ENCODE assay signal across 20 cellular contexts in genomic region chr4:7048642-7049041, GRCh38. TPM values are rescaled to one million over a fixed set of nuclear protein-coding genes. Genes with fewer than 3 reads are reported as not detected.
DNase-seq lines count a peak whose midpoint lies in the region; ATAC-seq and TF ChIP-seq lines count a peak whose summit lies in the region.
"Had no signal": no experiment of that assay in that cellular context is flagged by ENCODE, and none has a peak within 500 bp of the region (broad histone marks: within the 10 kb centered on the region; RNA-seq: fewer than 3 reads in every experiment).

No MANE protein-coding gene starts in this region.

- no peak overlapping the region for H3K4me2 ChIP-seq in GM23338
- H3K4me2 ChIP-seq: KMS-11 had no signal

- H3K4me1 ChIP-seq in GM23338 (ENCODE audit: insufficient read depth): 0 out of 2 replicates have a peak, but pooled peaks cover 4% of the 10 kb centered on the region
- H3K4me1 ChIP-seq: HAP-1, SJCRH30 had no signal

- no peak for ATAC-seq in activated T-cell treated with anti-CD3 and anti-CD28 coated beads, Interleukin-2, amount 50 U/mL, for 72 hours (replicated peaks in 1 of 2)
- ATAC-seq in GM23338: no peak
- no peak for ATAC-seq in stimulated activated effector memory CD8-positive, alpha-beta T cell treated with anti-CD3 and anti-CD28 coated beads, Interleukin-12 subunit alpha, Interleukin-12 subunit beta, amount 100 ng/mL, for 72 hours

- H3K4me3 ChIP-seq in GM23338: no peak overlapping the region
- H3K4me3 ChIP-seq: GM23248, HAP-1, SJCRH30 had no signal

- peaks cover 64% of the 10 kb centered on the region for H3K79me2 ChIP-seq in GM23338 (replicated peaks; ENCODE audit: insufficient read depth)

- peaks cover 8% of the 10 kb centered on the region; the same call in 1 of the 2 replicates for H3K27me3 ChIP-seq in GM23338 (ENCODE audit: insufficient read depth)
- H3K27me3 ChIP-seq: SJCRH30 had no signal

- H3K9me2 ChIP-seq in GM23338 (ENCODE audit: insufficient read depth): no peaks in the 10 kb centered on the region

- CTCF ChIA-PET in activated CD4-positive, alpha-beta memory T cell treated with anti-CD3 and anti-CD28 coated beads for 36 hours (lab: Charles Lee): no interaction called here

- peaks cover 74% of the 10 kb centered on the region for H3K4me1 Mint-ChIP-seq in activated T-cell treated with anti-CD3 and anti-CD28 coated beads, Interleukin-2, amount 50 U/mL, for 24 hours (ENCODE audit: low read depth)
- peaks cover 59% of the 10 kb centered on the region for H3K4me1 Mint-ChIP-seq in activated T-cell treated with anti-CD3 and anti-CD28 coated beads, Interleukin-2, amount 50 U/mL, for 72 hours (ENCODE audit: low read depth)
- H3K4me1 Mint-ChIP-seq in GM23338: peaks cover 44% of the 10 kb centered on the region
- H3K4me1 Mint-ChIP-seq in stimulated activated effector memory CD8-positive, alpha-beta T cell treated with anti-CD3 and anti-CD28 coated beads, Interleukin-12 subunit alpha, Interleukin-12 subunit beta, amount 100 ng/mL, for 72 hours: peaks cover 63% of the 10 kb centered on the region
- peaks cover 57% of the 10 kb centered on the region for H3K4me1 Mint-ChIP-seq in nephron progenitor cell
- peaks cover 61% of the 10 kb centered on the region for H3K4me1 Mint-ChIP-seq in activated CD4-positive, alpha-beta memory T cell treated with anti-CD3 and anti-CD28 coated beads for 36 hours (ENCODE audit: low read depth)

- H3K27ac ChIP-seq in GM23338 (ENCODE audit: low read depth): no peak overlapping the region
- H3K27ac ChIP-seq: C4-2B, GM23248, KMS-11, SJCRH30 had no signal

- POLR2A ChIA-PET in activated CD4-positive, alpha-beta memory T cell treated with anti-CD3 and anti-CD28 coated beads for 36 hours (lab: Charles Lee): no interaction called here

- TF ChIP-seq CTCF in GM23338 (conservative IDR thresholded peaks at IDR 0.05; ENCODE audit: low read depth in 2 of 2) (no peak), nephron progenitor cell (IDR thresholded peaks at IDR 0.05) (no peak)

- no peaks in the 10 kb centered on the region for H3K36me3 ChIP-seq in GM23338 (ENCODE audit: insufficient read depth)

- H3K27me3 Mint-ChIP-seq in activated T-cell treated with anti-CD3 and anti-CD28 coated beads, Interleukin-2, amount 50 U/mL, for 24 hours: no peaks in the 10 kb centered on the region
- no peaks in the 10 kb centered on the region for H3K27me3 Mint-ChIP-seq in activated T-cell treated with anti-CD3 and anti-CD28 coated beads, Interleukin-2, amount 50 U/mL, for 72 hours (ENCODE audit: low read depth)
- H3K27me3 Mint-ChIP-seq in GM23338 (ENCODE audit: insufficient read depth, low read depth, poor library complexity) (peaks cover 12% of the 10 kb centered on the region), nephron progenitor cell (ENCODE audit: low read depth, poor library complexity) (no peaks in the 10 kb centered on the region)
- no peaks in the 10 kb centered on the region for H3K27me3 Mint-ChIP-seq in activated CD4-positive, alpha-beta memory T cell treated with anti-CD3 and anti-CD28 coated beads for 36 hours

- no peak overlapping the region for H2AFZ ChIP-seq in GM23338
- H2AFZ ChIP-seq: GM23248 had no signal

- H3F3A ChIP-seq in GM23338 (replicated peaks; ENCODE audit: low read depth): no peaks in the 10 kb centered on the region

- H3K27ac Mint-ChIP-seq in activated T-cell treated with anti-CD3 and anti-CD28 coated beads, Interleukin-2, amount 50 U/mL, for 24 hours: peak overlapping the region; percentile 74
- no peak overlapping the region for H3K27ac Mint-ChIP-seq in activated T-cell treated with anti-CD3 and anti-CD28 coated beads, Interleukin-2, amount 50 U/mL, for 72 hours
- 0 out of 2 replicates have a peak overlapping the region, but pooled peaks have one; percentile 14 for H3K27ac Mint-ChIP-seq in GM23338
- H3K27ac Mint-ChIP-seq in stimulated activated effector memory CD8-positive, alpha-beta T cell treated with anti-CD3 and anti-CD28 coated beads, Interleukin-12 subunit alpha, Interleukin-12 subunit beta, amount 100 ng/mL, for 72 hours: peak overlapping the region; percentile 88
- no peak overlapping the region for H3K27ac Mint-ChIP-seq in nephron progenitor cell
- no peak overlapping the region for H3K27ac Mint-ChIP-seq in activated CD4-positive, alpha-beta memory T cell treated with anti-CD3 and anti-CD28 coated beads for 36 hours

- intact Hi-C loops in activated CD4-positive, alpha-beta memory T cell treated with anti-CD3 and anti-CD28 coated beads for 36 hours (cut with micrococcal nuclease): no loop called here

- H3K36me3 Mint-ChIP-seq in activated T-cell treated with anti-CD3 and anti-CD28 coated beads, Interleukin-2, amount 50 U/mL, for 24 hours (ENCODE audit: low read depth): peaks cover 46% of the 10 kb centered on the region
- peaks cover 0 to 1% of the 10 kb centered on the region in 2 donors for H3K36me3 Mint-ChIP-seq in activated T-cell treated with anti-CD3 and anti-CD28 coated beads, Interleukin-2, amount 50 U/mL, for 72 hours (ENCODE audit: insufficient read depth in 2 of 2)
- H3K36me3 Mint-ChIP-seq in GM23338 (ENCODE audit: low read depth): no peaks in the 10 kb centered on the region; the same call in 2 of the 3 replicates
- H3K36me3 Mint-ChIP-seq in stimulated activated effector memory CD8-positive, alpha-beta T cell treated with anti-CD3 and anti-CD28 coated beads, Interleukin-12 subunit alpha, Interleukin-12 subunit beta, amount 100 ng/mL, for 72 hours: peaks cover 16% of the 10 kb centered on the region
- peaks cover 4% of the 10 kb centered on the region for H3K36me3 Mint-ChIP-seq in nephron progenitor cell (ENCODE audit: low read depth)
- no peaks in the 10 kb centered on the region for H3K36me3 Mint-ChIP-seq in activated CD4-positive, alpha-beta memory T cell treated with anti-CD3 and anti-CD28 coated beads for 36 hours

- H3K9me3 Mint-ChIP-seq in activated T-cell treated with anti-CD3 and anti-CD28 coated beads, Interleukin-2, amount 50 U/mL, for 24 hours: no peaks in the 10 kb centered on the region
- H3K9me3 Mint-ChIP-seq in activated T-cell treated with anti-CD3 and anti-CD28 coated beads, Interleukin-2, amount 50 U/mL, for 72 hours: no peaks in the 10 kb centered on the region
- H3K9me3 Mint-ChIP-seq in GM23338 (no peaks in the 10 kb centered on the region; the same call in 1 of the 3 replicates), nephron progenitor cell (no peaks in the 10 kb centered on the region)
- no peaks in the 10 kb centered on the region for H3K9me3 Mint-ChIP-seq in stimulated activated effector memory CD8-positive, alpha-beta T cell treated with anti-CD3 and anti-CD28 coated beads, Interleukin-12 subunit alpha, Interleukin-12 subunit beta, amount 100 ng/mL, for 72 hours
- no peaks in the 10 kb centered on the region for H3K9me3 Mint-ChIP-seq in activated CD4-positive, alpha-beta memory T cell treated with anti-CD3 and anti-CD28 coated beads for 36 hours

- H3K4me3 Mint-ChIP-seq in activated T-cell treated with anti-CD3 and anti-CD28 coated beads, Interleukin-2, amount 50 U/mL, for 24 hours: no peak overlapping the region
- H3K4me3 Mint-ChIP-seq in activated T-cell treated with anti-CD3 and anti-CD28 coated beads, Interleukin-2, amount 50 U/mL, for 72 hours: no peak overlapping the region
- no peak overlapping the region for H3K4me3 Mint-ChIP-seq in GM23338
- no peak overlapping the region for H3K4me3 Mint-ChIP-seq in stimulated activated effector memory CD8-positive, alpha-beta T cell treated with anti-CD3 and anti-CD28 coated beads, Interleukin-12 subunit alpha, Interleukin-12 subunit beta, amount 100 ng/mL, for 72 hours
- no peak overlapping the region for H3K4me3 Mint-ChIP-seq in nephron progenitor cell
- H3K4me3 Mint-ChIP-seq in activated CD4-positive, alpha-beta memory T cell treated with anti-CD3 and anti-CD28 coated beads for 36 hours: no peak overlapping the region

- no peak for DNase-seq in activated T-cell treated with anti-CD3 and anti-CD28 coated beads, Interleukin-2, amount 50 U/mL, for 24 hours
- no peak for DNase-seq in activated T-cell treated with anti-CD3 and anti-CD28 coated beads, Interleukin-2, amount 50 U/mL, for 72 hours
- DNase-seq in GM23338 (ENCODE audit: low spot score) (no peak), kidney glomerular epithelial cell (lab: John Stamatoyannopoulos, UW) (peak; percentile 26), NCI-H1092 (lab: John Stamatoyannopoulos, UW) (no peak), nephron progenitor cell (no peak)
- DNase-seq in stimulated activated effector memory CD8-positive, alpha-beta T cell treated with anti-CD3 and anti-CD28 coated beads, Interleukin-12 subunit alpha, Interleukin-12 subunit beta, amount 100 ng/mL, for 72 hours (ENCODE audit: low spot score in 2 of 2): no peak
- DNase-seq in activated CD4-positive, alpha-beta memory T cell treated with anti-CD3 and anti-CD28 coated beads for 36 hours: no peak
- DNase-seq: AML-193, GM23248, IMR-90, NCI-H1105 treated with DMSO at 0.1 percent for 48 hours, NCI-H2081, NCI-H2171, NCI-H526, OCI-M1, SJCRH30 had no signal

- H4K20me1 ChIP-seq in GM23338 (replicated peaks; ENCODE audit: insufficient read depth): peaks cover 41% of the 10 kb centered on the region

TF ChIP-seq in GM23338, 12 proteins besides CTCF, POLR2A, EP300 and RAD21 (continues in another document):
- no peak for TF ChIP-seq ZNF331 (CRISPR knock-in tag; IDR thresholded peaks at IDR 0.05; ENCODE audit: low read depth)
- TF ChIP-seq EZH2phosphoT487 (IDR thresholded peaks at IDR 0.05; ENCODE audit: unreplicated experiment): no peak
- no peak for TF ChIP-seq CREB1 (CRISPR knock-in tag; IDR thresholded peaks at IDR 0.05; ENCODE audit: low read depth)
- no peak for TF ChIP-seq JUNB (IDR thresholded peaks at IDR 0.05; ENCODE audit: unreplicated experiment)
- TF ChIP-seq POLR2AphosphoS5 (IDR thresholded peaks at IDR 0.05; ENCODE audit: low read depth): no peak
- no peak for TF ChIP-seq STAT1 (IDR thresholded peaks at IDR 0.05; ENCODE audit: unreplicated experiment)
- no peak for TF ChIP-seq ZNF114 (CRISPR knock-in tag; IDR thresholded peaks at IDR 0.05)

RNA-seq across cellular contexts. Expression of gene TADA2B, which starts 5.5 kb away (rescaled TPM):
- 10 to 100 TPM; 14.5 to 15.3 TPM for total RNA-seq in activated T-cell treated with anti-CD3 and anti-CD28 coated beads, Interleukin-2, amount 50 U/mL, for 72 hours
- total RNA-seq in GM23338 (2014; rRNA removed; shearing (Covaris generic)): 11.4 and 12.0 TPM in 2 replicates
- polyA plus RNA-seq in GM23338 (2016; fragmentation: Nextera tagmentation; extraction: Ambion mirVana): 3.0 and 3.6 TPM in 2 replicates
- 10 to 100 TPM; 10.8 to 11.5 TPM for total RNA-seq in activated CD4-positive, alpha-beta memory T cell treated with anti-CD3 and anti-CD28 coated beads for 36 hours

RNA-seq across cellular contexts. Expression of gene GRPEL1, which starts 19.2 kb away (rescaled TPM):
- total RNA-seq in activated T-cell treated with anti-CD3 and anti-CD28 coated beads, Interleukin-2, amount 50 U/mL, for 72 hours: 10 to 100 TPM; 47.6 to 65.5 TPM
- total RNA-seq in GM23338 (2014; rRNA removed; shearing (Covaris generic)): 27.4 and 27.6 TPM in 2 replicates
- 108 and 112 TPM in 2 replicates for polyA plus RNA-seq in GM23338 (2016; fragmentation: Nextera tagmentation; extraction: Ambion mirVana)
- total RNA-seq in activated CD4-positive, alpha-beta memory T cell treated with anti-CD3 and anti-CD28 coated beads for 36 hours: 10 to 100 TPM; 63.8 to 68.7 TPM

Comparison
In these comparisons a context has a peak if more than half of its experiments do, and no peak if none do; other contexts are left out.
1. H3K27ac Mint-ChIP-seq: peak in activated T-cell treated with anti-CD3 and anti-CD28 coated beads, Interleukin-2, amount 50 U/mL, for 24 hours (single experiment), GM23338 (single experiment) and stimulated activated effector memory CD8-positive, alpha-beta T cell treated with anti-CD3 and anti-CD28 coated beads, Interleukin-12 subunit alpha, Interleukin-12 subunit beta, amount 100 ng/mL, for 72 hours (single experiment); none in activated T-cell treated with anti-CD3 and anti-CD28 coated beads, Interleukin-2, amount 50 U/mL, for 72 hours (single experiment), nephron progenitor cell (single experiment) and activated CD4-positive, alpha-beta memory T cell treated with anti-CD3 and anti-CD28 coated beads for 36 hours (single experiment).